In the genomic region with DNA sequence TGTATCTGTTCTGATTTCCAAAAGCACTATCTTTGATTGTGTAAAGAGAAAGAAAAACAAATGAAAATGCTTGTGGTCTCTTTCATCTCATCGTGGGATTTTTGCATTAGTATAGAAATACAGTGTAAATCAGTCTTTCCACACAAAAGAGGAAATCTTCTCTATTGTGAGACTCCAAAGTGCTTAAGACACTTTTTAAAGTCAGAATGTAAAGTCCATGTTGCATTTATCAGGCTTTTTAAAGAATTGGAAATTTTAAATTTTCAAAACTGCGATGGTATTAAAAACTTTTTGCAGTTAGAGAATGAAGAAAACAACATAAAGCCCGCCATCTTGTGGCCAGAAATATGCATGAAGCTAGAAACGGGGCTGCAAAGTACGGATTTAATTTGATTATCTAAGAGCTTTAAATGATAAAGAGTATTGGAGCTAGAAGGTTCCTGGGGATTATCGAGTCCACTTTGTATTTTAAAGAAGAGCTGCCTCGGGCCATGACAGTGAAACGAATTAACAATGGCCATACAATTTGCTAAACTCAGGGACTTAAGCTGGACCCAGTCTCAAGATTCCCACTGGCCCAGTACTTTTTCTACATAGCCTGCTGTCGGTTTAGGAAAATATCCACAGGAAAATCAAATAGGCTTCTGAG, we compare ENCODE assay signal across 8 cellular contexts.
DNase-seq lines count a peak whose midpoint lies in the region; ATAC-seq and TF ChIP-seq lines count a peak whose summit lies in the region.

No MANE protein-coding gene starts in this region.

- no peaks in the 10 kb centered on the region for H3K9me2 ChIP-seq in OCI-LY1 (ENCODE audit: low read depth, low read length)

- no peaks in the 10 kb centered on the region for H3K27me3 ChIP-seq in OCI-LY1 (ENCODE audit: insufficient read depth, low read length)

- no peak overlapping the region for H3K9ac ChIP-seq in OCI-LY1 (ENCODE audit: low read length)

- no peak overlapping the region for H3K27ac Mint-ChIP-seq in activated naive CD4-positive, alpha-beta T cell treated with anti-CD3 and anti-CD28 coated beads for 36 hours

- H3K4me3 ChIP-seq in OCI-LY1 (ENCODE audit: low read depth, low read length, poor library complexity, severe bottlenecking) (no peak overlapping the region), retinal pigment epithelial cell (ENCODE audit: low read length) (no peak overlapping the region)

- no peaks in the 10 kb centered on the region for H3K4me1 ChIP-seq in OCI-LY1 (ENCODE audit: insufficient read depth, low read length, severe bottlenecking)

- no peak overlapping the region for H3K4me3 Mint-ChIP-seq in activated naive CD4-positive, alpha-beta T cell treated with anti-CD3 and anti-CD28 coated beads for 36 hours

- TF ChIP-seq CTCF in OCI-LY1 (IDR thresholded peaks at IDR 0.05; ENCODE audit: low read length) (peak; percentile 74), retinal pigment epithelial cell (conservative IDR thresholded peaks at IDR 0.05; ENCODE audit: low read depth, low read length) (peak; percentile 63)

- intact Hi-C loops in activated naive CD4-positive, alpha-beta T cell treated with anti-CD3 and anti-CD28 coated beads for 36 hours (cut with micrococcal nuclease), result loop anchor here (1.0 to 2.0 kb wide), 8 partner anchors 90 to 1634 kb away; no protein-coding TSS in a partner anchor
- intact Hi-C loops in head of caudate nucleus (cut with DNase I), result loop anchor here (10.0 kb wide), 1 partner anchor 646 kb away; no protein-coding TSS in a partner anchor

- no peaks in the 10 kb centered on the region for H3K9me3 ChIP-seq in OCI-LY1 (ENCODE audit: low read length)

- H3K27ac ChIP-seq in OCI-LY1 (ENCODE audit: low read depth, low read length, poor library complexity, severe bottlenecking), result no peak overlapping the region

- no peaks in the 10 kb centered on the region for H3K9me3 Mint-ChIP-seq in activated naive CD4-positive, alpha-beta T cell treated with anti-CD3 and anti-CD28 coated beads for 36 hours

- no peak overlapping the region for H3K4me2 ChIP-seq in OCI-LY1 (ENCODE audit: low read length)

- ATAC-seq in HG02798 (IDR thresholded peaks at IDR 0.05; ENCODE audit: poor library complexity, unreplicated experiment), result peak; percentile 63
- ATAC-seq in GM21717 (IDR thresholded peaks at IDR 0.05; ENCODE audit: unreplicated experiment), result no peak

- H4K20me1 ChIP-seq in OCI-LY1 (ENCODE audit: insufficient read depth, low read length), result no peaks in the 10 kb centered on the region

- CTCF ChIA-PET in activated naive CD4-positive, alpha-beta T cell treated with anti-CD3 and anti-CD28 coated beads for 36 hours (lab: Charles Lee), result interaction anchor here (0.6 to 1.7 kb wide), 21 partner anchors 10 to 195 kb away, joined by 3 to 11 read pairs (median 4); no protein-coding TSS in a partner anchor

- H3K4me1 Mint-ChIP-seq in activated naive CD4-positive, alpha-beta T cell treated with anti-CD3 and anti-CD28 coated beads for 36 hours (ENCODE audit: low read depth), result peaks cover 20% of the 10 kb centered on the region

- no peaks in the 10 kb centered on the region for H3K36me3 Mint-ChIP-seq in activated naive CD4-positive, alpha-beta T cell treated with anti-CD3 and anti-CD28 coated beads for 36 hours (ENCODE audit: low read depth)

- DNase-seq in G401 (ENCODE audit: low spot score) (peak; percentile 29), head of caudate nucleus (peak in 40 of 42 donors; percentile 13 to 91 (median 70)), retinal pigment epithelial cell (ENCODE audit: low read depth) (no peak), T1000 (lab: John Stamatoyannopoulos, UW) (no peak)
- peak; percentile 77 for DNase-seq in activated naive CD4-positive, alpha-beta T cell treated with anti-CD3 and anti-CD28 coated beads for 36 hours

- no peaks in the 10 kb centered on the region for H3K36me3 ChIP-seq in OCI-LY1 (ENCODE audit: insufficient read depth, low read length)

- H3F3A ChIP-seq in OCI-LY1 (ENCODE audit: insufficient read depth, low read length), result no peaks in the 10 kb centered on the region

- H2AFZ ChIP-seq in OCI-LY1 (ENCODE audit: low read length), result no peak overlapping the region

- no peaks in the 10 kb centered on the region for H3K27me3 Mint-ChIP-seq in activated naive CD4-positive, alpha-beta T cell treated with anti-CD3 and anti-CD28 coated beads for 36 hours (ENCODE audit: low read depth)

- H3K79me2 ChIP-seq in OCI-LY1 (ENCODE audit: insufficient read depth, low read length), result no peaks in the 10 kb centered on the region

- in situ Hi-C loops in G401 (cut with HindIII; ENCODE audit: low sequenced_read_pairs), result no loop called here

Comparison
In these comparisons a context has a peak if more than half of its experiments do, and no peak if none do; other contexts are left out.
1. DNase-seq: peak in G401 (single experiment), activated naive CD4-positive, alpha-beta T cell treated with anti-CD3 and anti-CD28 coated beads for 36 hours (single experiment) and head of caudate nucleus (40 of 42); none in retinal pigment epithelial cell (single experiment) and T1000 (single experiment).